1 cellular context compared by ENCODE assay signal in genomic region chr19:17680235-17680722, GRCh38.
TF ChIP-seq lines count a peak whose summit lies in the region.

No MANE protein-coding gene starts in this region.

TF ChIP-seq in K562, 482 proteins besides CTCF, POLR2A, EP300 and RAD21 (continued from another document):
- TF ChIP-seq, protein P1, sequence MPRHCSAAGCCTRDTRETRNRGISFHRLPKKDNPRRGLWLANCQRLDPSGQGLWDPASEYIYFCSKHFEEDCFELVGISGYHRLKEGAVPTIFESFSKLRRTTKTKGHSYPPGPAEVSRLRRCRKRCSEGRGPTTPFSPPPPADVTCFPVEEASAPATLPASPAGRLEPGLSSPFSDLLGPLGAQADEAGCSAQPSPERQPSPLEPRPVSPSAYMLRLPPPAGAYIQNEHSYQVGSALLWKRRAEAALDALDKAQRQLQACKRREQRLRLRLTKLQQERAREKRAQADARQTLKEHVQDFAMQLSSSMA (CRISPR knock-in tag; IDR thresholded peaks at IDR 0.05), result no peak
- TF ChIP-seq JUND (IDR thresholded peaks at IDR 0.05; ENCODE audit: borderline replicate concordance, low read depth, low read length), result peak; percentile 72; the same call in 1 of the 2 replicates
- TF ChIP-seq JUND (tag; IDR thresholded peaks at IDR 0.05; ENCODE audit: borderline replicate concordance, low read depth, low read length), result no peak; the same call in 2 of the 3 replicates
- TF ChIP-seq ZNF766 (CRISPR knock-in tag; conservative IDR thresholded peaks at IDR 0.05), result no peak
- no peak for TF ChIP-seq ZNF274 (IDR thresholded peaks at IDR 0.05; ENCODE audit: borderline replicate concordance, low read depth, low read length)
- TF ChIP-seq ZEB2 (IDR thresholded peaks at IDR 0.05), result no peak
- no peak for TF ChIP-seq BRD9 (IDR thresholded peaks at IDR 0.05; ENCODE audit: low read depth, partially characterized antibody)
- TF ChIP-seq KAT2B (IDR thresholded peaks at IDR 0.05; ENCODE audit: low read depth, low read length), result no peak
- TF ChIP-seq MBD2 (IDR thresholded peaks at IDR 0.05; ENCODE audit: borderline replicate concordance, low read depth), result peak; percentile 44; the same call in 1 of the 2 replicates
- no peak for TF ChIP-seq ZNF324 (CRISPR knock-in tag; IDR thresholded peaks at IDR 0.05)
- no peak for TF ChIP-seq TEAD4 (IDR thresholded peaks at IDR 0.05; ENCODE audit: low read length)
- TF ChIP-seq TEAD4 (CRISPR knock-in tag; IDR thresholded peaks at IDR 0.05; ENCODE audit: borderline replicate concordance), result no peak
- TF ChIP-seq, protein P2, sequence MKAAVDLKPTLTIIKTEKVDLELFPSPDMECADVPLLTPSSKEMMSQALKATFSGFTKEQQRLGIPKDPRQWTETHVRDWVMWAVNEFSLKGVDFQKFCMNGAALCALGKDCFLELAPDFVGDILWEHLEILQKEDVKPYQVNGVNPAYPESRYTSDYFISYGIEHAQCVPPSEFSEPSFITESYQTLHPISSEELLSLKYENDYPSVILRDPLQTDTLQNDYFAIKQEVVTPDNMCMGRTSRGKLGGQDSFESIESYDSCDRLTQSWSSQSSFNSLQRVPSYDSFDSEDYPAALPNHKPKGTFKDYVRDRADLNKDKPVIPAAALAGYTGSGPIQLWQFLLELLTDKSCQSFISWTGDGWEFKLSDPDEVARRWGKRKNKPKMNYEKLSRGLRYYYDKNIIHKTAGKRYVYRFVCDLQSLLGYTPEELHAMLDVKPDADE (conservative IDR thresholded peaks at IDR 0.05; ENCODE audit: control insufficient read depth, low read depth, low read length), result peak; percentile 52; the same call in 1 of the 2 replicates
- no peak for TF ChIP-seq AFF4 (CRISPR knock-in tag; IDR thresholded peaks at IDR 0.05)
- TF ChIP-seq, protein P3, sequence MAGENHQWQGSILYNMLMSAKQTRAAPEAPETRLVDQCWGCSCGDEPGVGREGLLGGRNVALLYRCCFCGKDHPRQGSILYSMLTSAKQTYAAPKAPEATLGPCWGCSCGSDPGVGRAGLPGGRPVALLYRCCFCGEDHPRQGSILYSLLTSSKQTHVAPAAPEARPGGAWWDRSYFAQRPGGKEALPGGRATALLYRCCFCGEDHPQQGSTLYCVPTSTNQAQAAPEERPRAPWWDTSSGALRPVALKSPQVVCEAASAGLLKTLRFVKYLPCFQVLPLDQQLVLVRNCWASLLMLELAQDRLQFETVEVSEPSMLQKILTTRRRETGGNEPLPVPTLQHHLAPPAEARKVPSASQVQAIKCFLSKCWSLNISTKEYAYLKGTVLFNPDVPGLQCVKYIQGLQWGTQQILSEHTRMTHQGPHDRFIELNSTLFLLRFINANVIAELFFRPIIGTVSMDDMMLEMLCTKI (IDR thresholded peaks at IDR 0.05; ENCODE audit: partially characterized antibody), result no peak
- no peak for TF ChIP-seq TCF7 (IDR thresholded peaks at IDR 0.05; ENCODE audit: borderline replicate concordance)
- peak; percentile 98 for TF ChIP-seq MEF2D (tag; conservative IDR thresholded peaks at IDR 0.05; ENCODE audit: low read depth)
- TF ChIP-seq PHF21A (IDR thresholded peaks at IDR 0.05; ENCODE audit: borderline replicate concordance, low read depth), result no peak
- TF ChIP-seq, protein P4, sequence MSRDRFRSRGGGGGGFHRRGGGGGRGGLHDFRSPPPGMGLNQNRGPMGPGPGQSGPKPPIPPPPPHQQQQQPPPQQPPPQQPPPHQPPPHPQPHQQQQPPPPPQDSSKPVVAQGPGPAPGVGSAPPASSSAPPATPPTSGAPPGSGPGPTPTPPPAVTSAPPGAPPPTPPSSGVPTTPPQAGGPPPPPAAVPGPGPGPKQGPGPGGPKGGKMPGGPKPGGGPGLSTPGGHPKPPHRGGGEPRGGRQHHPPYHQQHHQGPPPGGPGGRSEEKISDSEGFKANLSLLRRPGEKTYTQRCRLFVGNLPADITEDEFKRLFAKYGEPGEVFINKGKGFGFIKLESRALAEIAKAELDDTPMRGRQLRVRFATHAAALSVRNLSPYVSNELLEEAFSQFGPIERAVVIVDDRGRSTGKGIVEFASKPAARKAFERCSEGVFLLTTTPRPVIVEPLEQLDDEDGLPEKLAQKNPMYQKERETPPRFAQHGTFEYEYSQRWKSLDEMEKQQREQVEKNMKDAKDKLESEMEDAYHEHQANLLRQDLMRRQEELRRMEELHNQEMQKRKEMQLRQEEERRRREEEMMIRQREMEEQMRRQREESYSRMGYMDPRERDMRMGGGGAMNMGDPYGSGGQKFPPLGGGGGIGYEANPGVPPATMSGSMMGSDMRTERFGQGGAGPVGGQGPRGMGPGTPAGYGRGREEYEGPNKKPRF (IDR thresholded peaks at IDR 0.05; ENCODE audit: low read depth, low read length), result no peak
- TF ChIP-seq ZNF311 (CRISPR knock-in tag; IDR thresholded peaks at IDR 0.05), result no peak
- TF ChIP-seq RNF2 (IDR thresholded peaks at IDR 0.05), result peak; percentile 65
- TF ChIP-seq POLR3A (IDR thresholded peaks at IDR 0.05; ENCODE audit: borderline replicate concordance, extremely low read depth, insufficient read depth, insufficient read length), result no peak
- no peak for TF ChIP-seq RFX7 (CRISPR knock-in tag; IDR thresholded peaks at IDR 0.05)
